In the genomic region with DNA sequence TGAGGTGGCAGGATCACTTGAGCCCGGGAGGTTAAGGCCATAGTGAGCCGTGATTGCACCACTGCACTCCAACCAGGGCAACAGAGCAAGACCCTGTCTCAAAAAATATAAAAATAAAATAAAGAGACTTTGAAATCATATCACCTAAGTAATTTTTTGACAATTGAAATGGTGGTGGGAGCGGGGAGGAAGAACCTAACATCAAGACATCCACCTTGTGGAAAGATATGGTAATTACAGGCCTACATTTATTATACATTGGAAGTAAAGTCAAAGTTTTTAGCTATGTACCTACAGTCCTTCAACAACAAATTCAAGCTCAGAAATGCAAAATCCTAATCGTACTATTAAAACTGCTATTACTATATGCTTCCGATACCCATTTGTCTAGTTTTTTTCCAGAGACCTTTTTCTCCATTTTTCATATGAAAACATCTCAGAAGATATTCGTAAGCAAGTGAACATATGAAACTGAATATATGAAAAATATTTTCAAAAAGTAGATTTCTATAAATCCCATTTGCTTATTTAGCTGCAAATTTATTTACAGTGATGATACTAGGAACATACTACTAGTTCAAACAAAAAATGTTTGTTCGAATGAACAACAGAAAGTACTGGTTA, we compare ENCODE assay signal across 8 cellular contexts.
DNase-seq lines count a peak whose midpoint lies in the region; ATAC-seq and TF ChIP-seq lines count a peak whose summit lies in the region.

No MANE protein-coding gene starts in this region.

- H3K27me3 Mint-ChIP-seq in activated T-cell treated with anti-CD3 and anti-CD28 coated beads, Interleukin-2, amount 50 U/mL, for 24 hours, result no peaks in the 10 kb centered on the region

- H3K4me3 ChIP-seq in kidney epithelial cell (ENCODE audit: low read depth, low read length), result no peak overlapping the region

- peak; percentile 37 for TF ChIP-seq CTCF in kidney epithelial cell (IDR thresholded peaks at IDR 0.05; ENCODE audit: insufficient read depth, low read length, poor library complexity, severe bottlenecking)

- peak; percentile 18 for DNase-seq in NCI-H1436 (lab: John Stamatoyannopoulos, UW)
- DNase-seq in NCI-H1436 treated with DMSO at 0.1 percent for 48 hours (lab: John Stamatoyannopoulos, UW), result no peak
- DNase-seq in NCI-H146 (lab: John Stamatoyannopoulos, UW), result peak; percentile 61
- DNase-seq in amniotic epithelial cell (ENCODE audit: low read depth), result peak; percentile 27
- DNase-seq in kidney epithelial cell (ENCODE audit: low read depth), result no peak
- DNase-seq in activated T-cell treated with anti-CD3 and anti-CD28 coated beads, Interleukin-2, amount 50 U/mL, for 24 hours, result no peak
- no peak for DNase-seq in activated CD4-positive, alpha-beta T cell treated with anti-CD3 and anti-CD28 coated beads, Interleukin-2, amount 50 U/mL, for 48 hours

- no peak overlapping the region for H3K4me3 Mint-ChIP-seq in activated T-cell treated with anti-CD3 and anti-CD28 coated beads, Interleukin-2, amount 50 U/mL, for 24 hours

- H3K27me3 ChIP-seq in kidney epithelial cell (ENCODE audit: control insufficient read depth, insufficient read depth, low read length), result no peaks in the 10 kb centered on the region

- H3K4me1 Mint-ChIP-seq in activated T-cell treated with anti-CD3 and anti-CD28 coated beads, Interleukin-2, amount 50 U/mL, for 24 hours (ENCODE audit: low read depth), result no peaks in the 10 kb centered on the region

- no peaks in the 10 kb centered on the region for H3K36me3 ChIP-seq in kidney epithelial cell (ENCODE audit: control insufficient read depth, insufficient read depth, low read length)

- no peak overlapping the region for H3K27ac Mint-ChIP-seq in activated T-cell treated with anti-CD3 and anti-CD28 coated beads, Interleukin-2, amount 50 U/mL, for 24 hours

- no peaks in the 10 kb centered on the region for H3K36me3 Mint-ChIP-seq in activated T-cell treated with anti-CD3 and anti-CD28 coated beads, Interleukin-2, amount 50 U/mL, for 24 hours (ENCODE audit: low read depth)

- no peak for ATAC-seq in GM19023 (IDR thresholded peaks at IDR 0.05; ENCODE audit: unreplicated experiment)

- H3K9me3 Mint-ChIP-seq in activated T-cell treated with anti-CD3 and anti-CD28 coated beads, Interleukin-2, amount 50 U/mL, for 24 hours, result no peaks in the 10 kb centered on the region

Comparison
In these comparisons a context has a peak if more than half of its experiments do, and no peak if none do; other contexts are left out.
1. DNase-seq: peak in NCI-H1436 (single experiment), NCI-H146 (single experiment) and amniotic epithelial cell (single experiment); none in NCI-H1436 treated with DMSO at 0.1 percent for 48 hours (single experiment), kidney epithelial cell (single experiment), activated T-cell treated with anti-CD3 and anti-CD28 coated beads, Interleukin-2, amount 50 U/mL, for 24 hours (single experiment) and activated CD4-positive, alpha-beta T cell treated with anti-CD3 and anti-CD28 coated beads, Interleukin-2, amount 50 U/mL, for 48 hours (0 of 2).